10 cellular contexts compared by ENCODE assay signal in genomic region chr6:131688286-131688685, GRCh38. TPM values are rescaled to one million over a fixed set of nuclear protein-coding genes. Genes with fewer than 3 reads are reported as not detected.
DNase-seq lines count a peak whose midpoint lies in the region; ATAC-seq and TF ChIP-seq lines count a peak whose summit lies in the region.
"Had no signal": no experiment of that assay in that cellular context is flagged by ENCODE, and none has a peak within 500 bp of the region (broad histone marks: within the 10 kb centered on the region; RNA-seq: fewer than 3 reads in every experiment).

No MANE protein-coding gene starts in this region.

- no peaks in the 10 kb centered on the region for H3K36me3 ChIP-seq in sigmoid colon
- H3K36me3 ChIP-seq in heart right ventricle = no peaks in the 10 kb centered on the region

- H3K27ac ChIP-seq in sigmoid colon = no peak overlapping the region
- no peak overlapping the region for H3K27ac ChIP-seq in heart right ventricle

- DNase-seq in fibroblast of peridontal ligament (ENCODE audit: extremely low read depth) (peak; percentile 45), sigmoid colon (no peak), EL (no peak), heart right ventricle (no peak)
- DNase-seq: HFFc6, SHP77 treated with DMSO at 0.1 percent for 48 hours had no signal

- H3K27me3 ChIP-seq in sigmoid colon (no peaks in the 10 kb centered on the region), heart right ventricle (no peaks in the 10 kb centered on the region)

- no peak overlapping the region for H3K4me3 ChIP-seq in sigmoid colon
- H3K4me3 ChIP-seq in heart right ventricle = no peak overlapping the region

- H3K4me1 ChIP-seq in sigmoid colon = no peaks in the 10 kb centered on the region
- no peaks in the 10 kb centered on the region for H3K4me1 ChIP-seq in heart right ventricle

- H3K9me3 ChIP-seq in sigmoid colon = no peaks in the 10 kb centered on the region
- peaks cover 0 to 6% (median 0%) of the 10 kb centered on the region in 11 donors for H3K9me3 ChIP-seq in heart right ventricle

- WGBS in sigmoid colon, 2 donors = 76 to 97% methylated on average over 1 of the region's 1 CpG
- 95 to 100% methylated on average over 1 of the region's 1 CpG for WGBS in heart right ventricle, 2 donors

- no peak for TF ChIP-seq POLR2A in sigmoid colon (IDR thresholded peaks at IDR 0.05)

- TF ChIP-seq EP300 in sigmoid colon (IDR thresholded peaks at IDR 0.05) = no peak

- ATAC-seq in GM18907 (IDR thresholded peaks at IDR 0.05; ENCODE audit: unreplicated experiment) = peak; percentile 79
- ATAC-seq in GM21576 (IDR thresholded peaks at IDR 0.05; ENCODE audit: unreplicated experiment) = peak; percentile 48
- peak; percentile 66 for ATAC-seq in HG03159 (IDR thresholded peaks at IDR 0.05; ENCODE audit: unreplicated experiment)
- no peak for ATAC-seq in heart right ventricle

- intact Hi-C loops in sigmoid colon (cut with DNase I) (no loop called here), heart right ventricle (cut with DNase I) (loop anchor here in 1 of 10 donors (10.0 kb wide), 1 partner anchor 517 kb away; no protein-coding TSS in a partner anchor)

- TF ChIP-seq CTCF in sigmoid colon (IDR thresholded peaks at IDR 0.05) (no peak), heart right ventricle (IDR thresholded peaks at IDR 0.05) (no peak)

RNA-seq across cellular contexts. Expression of gene OR2A4, which starts 12.9 kb away (rescaled TPM):
- total RNA-seq in sigmoid colon (under 1 TPM in 2 of 4 donors, not detected in 2; 0.82 to 0.95 TPM), heart right ventricle (not detected)
- polyA plus RNA-seq in sigmoid colon (not detected), heart right ventricle (not detected)
- total RNA-seq: HFFc6, neural crest cell had no signal

RNA-seq across cellular contexts. Expression of gene CTAGE9, which starts 22.5 kb away (rescaled TPM):
- total RNA-seq in sigmoid colon (not detected), heart right ventricle (not detected)
- polyA plus RNA-seq in sigmoid colon (not detected), heart right ventricle (not detected)
- total RNA-seq: HFFc6, neural crest cell had no signal

RNA-seq across cellular contexts. Expression of gene ENPP3, which starts 51.2 kb away (rescaled TPM):
- total RNA-seq in sigmoid colon (1 to 10 TPM in 1 of 4 donors, under 1 TPM in 3; 0.14 to 1.1 (median 0.52) TPM), heart right ventricle (under 1 TPM in 7 of 10 donors, not detected in 3; 0.07 to 0.33 (median 0.15) TPM)
- polyA plus RNA-seq in sigmoid colon (1 to 10 TPM; 1.8 to 5.9 (median 3.2) TPM), heart right ventricle (under 1 TPM; 0.09 to 0.22 TPM)

Comparison
In these comparisons a context has a peak if more than half of its experiments do, and no peak if none do; other contexts are left out.
1. ATAC-seq: peak in GM18907 (single experiment), GM21576 (single experiment) and HG03159 (single experiment); none in heart right ventricle (0 of 8).